Comparison of ENCODE assay signal across 27 cellular contexts in genomic region chr13:49954674-49955455, GRCh38. TPM values are rescaled to one million over a fixed set of nuclear protein-coding genes. Genes with fewer than 3 reads are reported as not detected.
DNase-seq lines count a peak whose midpoint lies in the region; ATAC-seq and TF ChIP-seq lines count a peak whose summit lies in the region.
"Had no signal": no experiment of that assay in that cellular context is flagged by ENCODE, and none has a peak within 500 bp of the region (broad histone marks: within the 10 kb centered on the region; RNA-seq: fewer than 3 reads in every experiment).

No MANE protein-coding gene starts in this region.

- DNase-seq in AG10803 (ENCODE audit: low read depth): peak; percentile 8
- DNase-seq in Panc1 (ENCODE audit: low read depth, low spot score): no peak
- DNase-seq in fibroblast of gingiva (ENCODE audit: low read depth): peak; percentile 60
- DNase-seq in myocyte (ENCODE audit: low read depth): peak; percentile 75
- no peak for DNase-seq in middle frontal gyrus (ENCODE audit: extremely low spot score, low spot score)
- no peak for DNase-seq in activated T-cell treated with anti-CD3 and anti-CD28 coated beads, Interleukin-2, amount 50 U/mL, for 72 hours
- DNase-seq: activated naive CD4-positive, alpha-beta T cell treated with Interleukin-2 at 50 U/mL for 16 hours; activated T-cell treated with anti-CD3 and anti-CD28 coated beads, Interleukin-2, amount 50 U/mL, for 24 hours; COR-L47; GF-D8; head of caudate nucleus; left lung; midbrain; NCI-H1694; NCI-H2171; NCI-H510A treated with DMSO at 0.1 percent for 48 hours; NK-92 treated with Interleukin-12 subunit alpha and Interleukin-12 subunit beta, amount 100 ng/mL, for 24 hours; posterior cingulate gyrus had no signal

- intact Hi-C loops in Panc1 (cut with micrococcal nuclease; ENCODE audit: unreplicated experiment): no loop called here

- H3K9me3 Mint-ChIP-seq in activated T-cell treated with anti-CD3 and anti-CD28 coated beads, Interleukin-2, amount 50 U/mL, for 72 hours: peaks cover 0 to 2% of the 10 kb centered on the region in 2 donors
- H3K9me3 Mint-ChIP-seq: activated T-cell treated with anti-CD3 and anti-CD28 coated beads, Interleukin-2, amount 50 U/mL, for 24 hours; GM23338; neural crest cell had no signal

- no peaks in the 10 kb centered on the region for H3K27me3 ChIP-seq in Panc1 (ENCODE audit: control insufficient read depth, insufficient read depth, low read length)
- H3K27me3 ChIP-seq: BLaER1 treated with 17β-estradiol and CSF1 and Interleukin-3, amounts not matched to agents 10 nM and 100 nM; breast epithelium; left lung; SJSA1 had no signal

- H3K36me3 ChIP-seq in Panc1 (ENCODE audit: control insufficient read depth, insufficient read depth, low read length): no peaks in the 10 kb centered on the region
- H3K36me3 ChIP-seq: breast epithelium, SJSA1 had no signal

- H3K4me3 ChIP-seq in AG10803 (ENCODE audit: low read length): no peak overlapping the region
- no peak overlapping the region for H3K4me3 ChIP-seq in Panc1 (ENCODE audit: low read depth in 2 of 2, low read length in 2 of 2)
- H3K4me3 ChIP-seq: BLaER1 treated with 17β-estradiol and CSF1 and Interleukin-3, amounts not matched to agents 10 nM and 100 nM; breast epithelium; coronary artery; GM23338; left lung; SJSA1 had no signal

- H3K4me1 Mint-ChIP-seq in activated T-cell treated with anti-CD3 and anti-CD28 coated beads, Interleukin-2, amount 50 U/mL, for 72 hours (ENCODE audit: low read depth): peaks cover 6% of the 10 kb centered on the region
- H3K4me1 Mint-ChIP-seq: GM23338, neural crest cell had no signal

- no peak overlapping the region for H3K27ac Mint-ChIP-seq in activated T-cell treated with anti-CD3 and anti-CD28 coated beads, Interleukin-2, amount 50 U/mL, for 72 hours
- H3K27ac Mint-ChIP-seq: activated T-cell treated with anti-CD3 and anti-CD28 coated beads, Interleukin-2, amount 50 U/mL, for 24 hours; GM23338; T-helper 1 cell treated with Interleukin-12 subunit alpha and Interleukin-12 subunit beta and Interleukin-4 antibody, amounts not matched to agents 30 μg/mL and 1 μg/mL, for 36 hours had no signal

- 0 out of 2 replicates have a peak, but pooled peaks have one; percentile 34 for ATAC-seq in Panc1
- no peak for ATAC-seq in GM18873 (IDR thresholded peaks at IDR 0.05; ENCODE audit: low FRiP score, unreplicated experiment)
- ATAC-seq in activated T-cell treated with anti-CD3 and anti-CD28 coated beads, Interleukin-2, amount 50 U/mL, for 72 hours (replicated peaks in 1 of 2): no peak
- ATAC-seq in GM19397 (IDR thresholded peaks at IDR 0.05; ENCODE audit: unreplicated experiment): no peak
- ATAC-seq: GM23338, left lung had no signal

- no peaks in the 10 kb centered on the region for H3K4me1 ChIP-seq in Panc1 (ENCODE audit: control insufficient read depth, insufficient read depth, low read length)
- H3K4me1 ChIP-seq: breast epithelium, left lung, SJSA1 had no signal

- in situ Hi-C loops in Panc1 (cut with HindIII; ENCODE audit: low pct_unique_long_range_greater_than_20kb, low sequenced_read_pairs): no loop called here

- POLR2A ChIA-PET in Panc1 (lab: Charles Lee): interaction anchor here (0.8 kb wide), 1 partner anchor 19 kb away, joined by 3 read pairs; no protein-coding TSS in a partner anchor

- H3K9me3 ChIP-seq in Panc1 (ENCODE audit: control insufficient read depth, insufficient read depth, low read depth, low read length): no peaks in the 10 kb centered on the region
- H3K9me3 ChIP-seq: SJSA1 had no signal

- H3K27ac ChIP-seq in Panc1 (ENCODE audit: low read length): no peak overlapping the region
- H3K27ac ChIP-seq: breast epithelium, coronary artery, left lung, SJSA1 had no signal

- no peak overlapping the region for H3K4me3 Mint-ChIP-seq in activated T-cell treated with anti-CD3 and anti-CD28 coated beads, Interleukin-2, amount 50 U/mL, for 72 hours
- H3K4me3 Mint-ChIP-seq: activated T-cell treated with anti-CD3 and anti-CD28 coated beads, Interleukin-2, amount 50 U/mL, for 24 hours; GM23338; neural crest cell; T-helper 1 cell treated with Interleukin-12 subunit alpha and Interleukin-12 subunit beta and Interleukin-4 antibody, amounts not matched to agents 30 μg/mL and 1 μg/mL, for 36 hours had no signal

- TF ChIP-seq CTCF in AG10803 (conservative IDR thresholded peaks at IDR 0.05; ENCODE audit: low read length) (no peak), Panc1 (IDR thresholded peaks at IDR 0.05) (no peak)

- peaks cover 17% of the 10 kb centered on the region for H3K27me3 Mint-ChIP-seq in activated T-cell treated with anti-CD3 and anti-CD28 coated beads, Interleukin-2, amount 50 U/mL, for 72 hours (ENCODE audit: low read depth)

- CTCF ChIA-PET in Panc1 (lab: Charles Lee): no interaction called here

- no TSS peak for BruUV-seq in Panc1 (replicated peaks; lab: Mats Ljungman, UMichigan)

- H3K36me3 Mint-ChIP-seq in activated T-cell treated with anti-CD3 and anti-CD28 coated beads, Interleukin-2, amount 50 U/mL, for 72 hours (ENCODE audit: insufficient read depth in 2 of 2): peaks cover 0 to 2% of the 10 kb centered on the region in 2 donors

RNA-seq across cellular contexts. Expression of gene SPRYD7, which starts 18.7 kb away (rescaled TPM):
- total RNA-seq in Panc1 (2021; ENCODE audit: unreplicated experiment) (6.2 TPM), myocyte (6.9 and 8.7 TPM in 2 replicates)
- 8.4 TPM for polyA plus RNA-seq in Panc1 (2012; ENCODE audit: insufficient read length)
- 11.8 TPM for polyA plus RNA-seq in myocyte (2012)
- 1 to 10 TPM; 3.7 to 6.4 TPM for total RNA-seq in activated T-cell treated with anti-CD3 and anti-CD28 coated beads, Interleukin-2, amount 50 U/mL, for 72 hours

RNA-seq across cellular contexts. Expression of gene TRIM13, which starts 42.0 kb away (rescaled TPM):
- 22.4 TPM for total RNA-seq in Panc1 (2021; ENCODE audit: unreplicated experiment)
- 11.0 TPM for polyA plus RNA-seq in Panc1 (2012; ENCODE audit: insufficient read length)
- 26.4 and 31.6 TPM in 2 replicates for total RNA-seq in myocyte
- polyA plus RNA-seq in myocyte (2012): 13.9 TPM
- 10 to 100 TPM; 12.1 to 12.6 TPM for total RNA-seq in activated T-cell treated with anti-CD3 and anti-CD28 coated beads, Interleukin-2, amount 50 U/mL, for 72 hours

Comparison
In these comparisons a context has a peak if more than half of its experiments do, and no peak if none do; other contexts are left out.
1. DNase-seq: peak in AG10803 (single experiment), fibroblast of gingiva (single experiment) and myocyte (single experiment); none in Panc1 (single experiment), middle frontal gyrus (single experiment) and activated T-cell treated with anti-CD3 and anti-CD28 coated beads, Interleukin-2, amount 50 U/mL, for 72 hours (0 of 2).